Comparison of ENCODE assay signal across 18 cellular contexts in genomic region chr11:8309311-8309710, GRCh38. TPM values are rescaled to one million over a fixed set of nuclear protein-coding genes. Genes with fewer than 3 reads are reported as not detected.
"Had no signal": no experiment of that assay in that cellular context is flagged by ENCODE, and none has a peak within 500 bp of the region (broad histone marks: within the 10 kb centered on the region; RNA-seq: fewer than 3 reads in every experiment).

No MANE protein-coding gene starts in this region.

- H3K4me3 Mint-ChIP-seq: IgD-negative memory B cell had no signal

- DNase-seq: KBM-7, MV-4-11, NCI-H1048, NCI-H1436 treated with DMSO at 0.1 percent for 48 hours, NCI-H187 treated with DMSO at 0.1 percent for 48 hours, NCI-H2029 treated with DMSO at 0.1 percent for 48 hours, NCI-H2171 treated with DMSO at 0.1 percent for 48 hours, NCI-H345, NCI-H446 treated with DMSO at 0.1 percent for 48 hours, Right ventricle myocardium superior, RPMI8226, SIG-M5 had no signal

- H3K27ac Mint-ChIP-seq: IgD-negative memory B cell had no signal

- H3K27ac ChIP-seq: HL-60, SJSA1, SK-N-MC had no signal

- H3K4me1 ChIP-seq: SJSA1 had no signal

- H3K4me3 ChIP-seq: SJSA1, SK-N-MC had no signal

- H3K36me3 Mint-ChIP-seq: IgD-negative memory B cell had no signal

- H3K9me3 ChIP-seq: SJSA1 had no signal

- H3K4me1 Mint-ChIP-seq: IgD-negative memory B cell had no signal

- H3K36me3 ChIP-seq: SJSA1 had no signal

- H3K27me3 ChIP-seq: SJSA1 had no signal

RNA-seq across cellular contexts. Expression of gene LMO1, which starts 45.6 kb away (rescaled TPM):
- total RNA-seq: LHCN-M2, MCF 10A, SJSA1 had no signal
- polyA plus RNA-seq: IgD-negative memory B cell had no signal
